Comparison of ENCODE assay signal across 10 cellular contexts in genomic region chr6:158002249-158002950, GRCh38. TPM values are rescaled to one million over a fixed set of nuclear protein-coding genes. Genes with fewer than 3 reads are reported as not detected.
DNase-seq lines count a peak whose midpoint lies in the region; ATAC-seq and TF ChIP-seq lines count a peak whose summit lies in the region.
"Had no signal": no experiment of that assay in that cellular context is flagged by ENCODE, and none has a peak within 500 bp of the region (broad histone marks: within the 10 kb centered on the region; RNA-seq: fewer than 3 reads in every experiment).

No MANE protein-coding gene starts in this region.

- H3K4me3 Mint-ChIP-seq in activated T-helper 2 cell treated with anti-CD3 and anti-CD28 coated beads, Interferon-gamma antibody, Interleukin-2, Interleukin-4, amounts not matched to agents 10 μg/mL and 5 μg/mL and 100 μg/mL, durations not matched to agents 14 hours and 24 hours and 36 hours (ENCODE audit: low read depth) = no peak overlapping the region

- no peak overlapping the region for H4K12ac ChIP-seq in trophoblast cell (ENCODE audit: low read depth, low read length)

- H3K4me3 ChIP-seq in BLaER1 treated with 17β-estradiol and CSF1 and Interleukin-3, amounts not matched to agents 10 nM and 100 nM = no peak overlapping the region
- no peak overlapping the region for H3K4me3 ChIP-seq in Peyer's patch
- peak overlapping the region in 1 of 4 donors; percentile 10 for H3K4me3 ChIP-seq in esophagus squamous epithelium
- no peak overlapping the region for H3K4me3 ChIP-seq in trophoblast cell (ENCODE audit: low read depth, low read length)

- peak overlapping the region; percentile 93 for H4K91ac ChIP-seq in trophoblast cell (ENCODE audit: low read depth, low read length)

- H3K36me3 Mint-ChIP-seq in activated T-helper 2 cell treated with anti-CD3 and anti-CD28 coated beads, Interferon-gamma antibody, Interleukin-2, Interleukin-4, amounts not matched to agents 10 μg/mL and 5 μg/mL and 100 μg/mL, durations not matched to agents 14 hours and 24 hours and 36 hours (ENCODE audit: low read depth) = peaks cover 6% of the 10 kb centered on the region

- TF ChIP-seq CTCF in Peyer's patch (IDR thresholded peaks at IDR 0.05) (no peak), esophagus squamous epithelium (IDR thresholded peaks at IDR 0.05) (no peak)

- H3K27me3 ChIP-seq in BLaER1 treated with 17β-estradiol and CSF1 and Interleukin-3, amounts not matched to agents 10 nM and 100 nM = peaks cover 0 to 5% (median 0%) of the 10 kb centered on the region in 11 experiments; a peak in 1 of 22 replicates
- H3K27me3 ChIP-seq in Peyer's patch = no peaks in the 10 kb centered on the region
- no peaks in the 10 kb centered on the region for H3K27me3 ChIP-seq in esophagus squamous epithelium
- H3K27me3 ChIP-seq in trophoblast cell (ENCODE audit: insufficient read depth, low read length) = no peaks in the 10 kb centered on the region

- peak overlapping the region; percentile 91 for H2BK12ac ChIP-seq in trophoblast cell (ENCODE audit: low read length)

- H3K79me1 ChIP-seq in trophoblast cell (ENCODE audit: low read length) = peaks cover 27% of the 10 kb centered on the region

- peak overlapping the region; percentile 68 for H3K18ac ChIP-seq in trophoblast cell (ENCODE audit: low read length)

- H4K20me1 ChIP-seq in BLaER1 treated with 17β-estradiol and CSF1 and Interleukin-3, amounts not matched to agents 10 nM and 100 nM = peaks cover 0 to 12% (median 0%) of the 10 kb centered on the region in 11 experiments; a peak in 2 of 22 replicates

- H3K23ac ChIP-seq in trophoblast cell (ENCODE audit: low read length) = no peak overlapping the region

- peak overlapping the region; percentile 75 for H4K8ac ChIP-seq in trophoblast cell (ENCODE audit: low read depth, low read length)

- no peak overlapping the region for H2AFZ ChIP-seq in trophoblast cell (ENCODE audit: insufficient read depth, low read length, poor library complexity)

- H3K4me1 Mint-ChIP-seq in activated T-helper 2 cell treated with anti-CD3 and anti-CD28 coated beads, Interferon-gamma antibody, Interleukin-2, Interleukin-4, amounts not matched to agents 10 μg/mL and 5 μg/mL and 100 μg/mL, durations not matched to agents 14 hours and 24 hours and 36 hours (ENCODE audit: low read depth) = peaks cover 17% of the 10 kb centered on the region

- peak overlapping the region; percentile 52 for H3K14ac ChIP-seq in trophoblast cell (ENCODE audit: low read length)

- TF ChIP-seq POLR2A in Peyer's patch (IDR thresholded peaks at IDR 0.05) (no peak), esophagus squamous epithelium (IDR thresholded peaks at IDR 0.05) (no peak)

- no peak overlapping the region for H3K27ac Mint-ChIP-seq in activated T-helper 2 cell treated with anti-CD3 and anti-CD28 coated beads, Interferon-gamma antibody, Interleukin-2, Interleukin-4, amounts not matched to agents 10 μg/mL and 5 μg/mL and 100 μg/mL, durations not matched to agents 14 hours and 24 hours and 36 hours

- no peaks in the 10 kb centered on the region for H3K27me3 Mint-ChIP-seq in activated T-helper 2 cell treated with anti-CD3 and anti-CD28 coated beads, Interferon-gamma antibody, Interleukin-2, Interleukin-4, amounts not matched to agents 10 μg/mL and 5 μg/mL and 100 μg/mL, durations not matched to agents 14 hours and 24 hours and 36 hours (ENCODE audit: low read depth)

- peak overlapping the region in 2 of 11 experiments; percentile 7 to 11; a peak in 2 of 22 replicates for H3K27ac ChIP-seq in BLaER1 treated with 17β-estradiol and CSF1 and Interleukin-3, amounts not matched to agents 10 nM and 100 nM
- H3K27ac ChIP-seq in Peyer's patch = peak overlapping the region; percentile 57 to 81 (median 70)
- peak overlapping the region; percentile 74 to 88 (median 82) for H3K27ac ChIP-seq in esophagus squamous epithelium
- peak overlapping the region; percentile 83 for H3K27ac ChIP-seq in trophoblast cell (ENCODE audit: low read depth, low read length)
- H3K27ac ChIP-seq: WERI-Rb-1 had no signal

- no peaks in the 10 kb centered on the region for H3K36me3 ChIP-seq in BLaER1 treated with 17β-estradiol and CSF1 and Interleukin-3, amounts not matched to agents 10 nM and 100 nM
- no peaks in the 10 kb centered on the region for H3K36me3 ChIP-seq in Peyer's patch
- H3K36me3 ChIP-seq in esophagus squamous epithelium = no peaks in the 10 kb centered on the region
- H3K36me3 ChIP-seq in trophoblast cell (ENCODE audit: control insufficient read depth in 1 of 2, insufficient read depth in 2 of 2, low read length in 2 of 2) = peaks cover 0 to 2% of the 10 kb centered on the region in 2 experiments
- H3K36me3 ChIP-seq: WERI-Rb-1 had no signal

- H3K9me3 Mint-ChIP-seq in activated T-helper 2 cell treated with anti-CD3 and anti-CD28 coated beads, Interferon-gamma antibody, Interleukin-2, Interleukin-4, amounts not matched to agents 10 μg/mL and 5 μg/mL and 100 μg/mL, durations not matched to agents 14 hours and 24 hours and 36 hours = no peaks in the 10 kb centered on the region

- peak overlapping the region; percentile 73 for H2BK120ac ChIP-seq in trophoblast cell (ENCODE audit: insufficient read depth, low read length, poor library complexity)

- peaks cover 14% of the 10 kb centered on the region for H3K79me2 ChIP-seq in trophoblast cell (ENCODE audit: control insufficient read depth, insufficient read depth, low read length, poor library complexity)

- 50 to 53% methylated on average over 4 to 5 of the region's 6 CpGs for WGBS in esophagus squamous epithelium, 2 donors
- no CpG with 5 or more reads among the region's 6 CpGs for WGBS in trophoblast cell (ENCODE audit: extremely low coverage, insufficient coverage, insufficient read length)

- peaks cover 0 to 11% (median 5%) of the 10 kb centered on the region in 11 experiments; a peak in 3 of 22 replicates for H3K9me3 ChIP-seq in BLaER1 treated with 17β-estradiol and CSF1 and Interleukin-3, amounts not matched to agents 10 nM and 100 nM (replicated peaks in 1 of 11)
- H3K9me3 ChIP-seq in Peyer's patch = no peaks in the 10 kb centered on the region
- no peaks in the 10 kb centered on the region for H3K9me3 ChIP-seq in esophagus squamous epithelium
- H3K9me3 ChIP-seq in trophoblast cell (ENCODE audit: insufficient read depth, low read depth, low read length) = peaks cover 4% of the 10 kb centered on the region

- H3K4me2 ChIP-seq in BLaER1 treated with 17β-estradiol and CSF1 and Interleukin-3, amounts not matched to agents 10 nM and 100 nM = peak overlapping the region; percentile 56 to 82 (median 65); a peak in 20 of 22 replicates
- H3K4me2 ChIP-seq in trophoblast cell (ENCODE audit: low read length) = no peak overlapping the region

- peak overlapping the region in 2 of 11 experiments; percentile 16 to 35; a peak in 2 of 22 replicates for H3K9ac ChIP-seq in BLaER1 treated with 17β-estradiol and CSF1 and Interleukin-3, amounts not matched to agents 10 nM and 100 nM
- H3K9ac ChIP-seq in trophoblast cell (ENCODE audit: low read length) = no peak overlapping the region

- no peak for ATAC-seq in HG02981 (IDR thresholded peaks at IDR 0.05; ENCODE audit: unreplicated experiment)
- ATAC-seq in HG03159 (IDR thresholded peaks at IDR 0.05; ENCODE audit: unreplicated experiment) = no peak

- H3K4ac ChIP-seq in trophoblast cell (ENCODE audit: low read depth, low read length) = peak overlapping the region; percentile 61

- peaks cover 24 to 36% (median 30%) of the 10 kb centered on the region in 10 experiments for H3K4me1 ChIP-seq in BLaER1 treated with 17β-estradiol and CSF1 and Interleukin-3, amounts not matched to agents 10 nM and 100 nM
- peaks cover 0 to 33% (median 8%) of the 10 kb centered on the region in 4 donors for H3K4me1 ChIP-seq in Peyer's patch
- H3K4me1 ChIP-seq in esophagus squamous epithelium = peaks cover 26 to 63% (median 27%) of the 10 kb centered on the region in 3 donors
- peaks cover 40 to 46% of the 10 kb centered on the region in 2 experiments for H3K4me1 ChIP-seq in trophoblast cell (ENCODE audit: control insufficient read depth in 1 of 2, insufficient read depth in 2 of 2, low read length in 2 of 2)

- H2AK5ac ChIP-seq in trophoblast cell (ENCODE audit: low read length) = peak overlapping the region; percentile 59

- DNase-seq in Peyer's patch (peak in 1 of 3 donors; percentile 65), esophagus squamous epithelium (lab: John Stamatoyannopoulos, UW) (peak; percentile 7), trophoblast cell (peak; percentile 90 to 93), DMS 273 (lab: John Stamatoyannopoulos, UW; ENCODE audit: unreplicated experiment) (no peak)
- no peak for DNase-seq in activated T-helper 2 cell treated with anti-CD3 and anti-CD28 coated beads, Interferon-gamma antibody, Interleukin-2, Interleukin-4, amounts not matched to agents 10 μg/mL and 5 μg/mL and 100 μg/mL, durations not matched to agents 14 hours and 24 hours and 36 hours (ENCODE audit: low spot score)
- DNase-seq: Kasumi-1, WERI-Rb-1 had no signal

- intact Hi-C loops in esophagus squamous epithelium (cut with DNase I) = loop anchor here (10.0 kb wide), 1 partner anchor 62 kb away; no protein-coding TSS in a partner anchor
- intact Hi-C loops in activated T-helper 2 cell treated with anti-CD3 and anti-CD28 coated beads, Interferon-gamma antibody, Interleukin-2, Interleukin-4, amounts not matched to agents 10 μg/mL and 5 μg/mL and 100 μg/mL, durations not matched to agents 14 hours and 24 hours and 36 hours (cut with micrococcal nuclease) = loop anchor here (2.0 kb wide), 1 partner anchor 22 kb away; the partner anchor contains the start of gene SYNJ2

- H2BK5ac ChIP-seq in trophoblast cell (ENCODE audit: low read depth, low read length, poor library complexity) = peak overlapping the region; percentile 68

RNA-seq across cellular contexts. Expression of gene SYNJ2, which starts 20.7 kb away (rescaled TPM):
- total RNA-seq in Peyer's patch (10 to 100 TPM; 26.8 to 47.2 (median 34.0) TPM), esophagus squamous epithelium (10 to 100 TPM in 2 of 4 donors, 1 to 10 TPM in 2; 6.6 to 15.6 (median 9.8) TPM)
- polyA plus RNA-seq in trophoblast cell (2013) = 22.0 and 25.0 TPM in 2 replicates
- total RNA-seq in activated T-helper 2 cell treated with anti-CD3 and anti-CD28 coated beads, Interferon-gamma antibody, Interleukin-2, Interleukin-4, amounts not matched to agents 10 μg/mL and 5 μg/mL and 100 μg/mL, durations not matched to agents 14 hours and 24 hours and 36 hours = 21.5 and 23.6 TPM in 2 replicates

Comparison
In these comparisons a context has a peak if more than half of its experiments do, and no peak if none do; other contexts are left out.
1. DNase-seq: peak in esophagus squamous epithelium (single experiment) and trophoblast cell (2 of 2); none in activated T-helper 2 cell treated with anti-CD3 and anti-CD28 coated beads, Interferon-gamma antibody, Interleukin-2, Interleukin-4, amounts not matched to agents 10 μg/mL and 5 μg/mL and 100 μg/mL, durations not matched to agents 14 hours and 24 hours and 36 hours (single experiment) and DMS 273 (single experiment).